Comparison of ENCODE assay signal across 9 cellular contexts in genomic region chr10:58414270-58415041, GRCh38. TPM values are rescaled to one million over a fixed set of nuclear protein-coding genes. Genes with fewer than 3 reads are reported as not detected.
DNase-seq lines count a peak whose midpoint lies in the region; ATAC-seq and TF ChIP-seq lines count a peak whose summit lies in the region.
"Had no signal": no experiment of that assay in that cellular context is flagged by ENCODE, and none has a peak within 500 bp of the region (broad histone marks: within the 10 kb centered on the region; RNA-seq: fewer than 3 reads in every experiment).

No MANE protein-coding gene starts in this region.

- H3K4me1 Mint-ChIP-seq in activated naive CD4-positive, alpha-beta T cell treated with anti-CD3 and anti-CD28 coated beads, Interleukin-2, amount 10 ng/mL, durations not matched to agents 7 days and 5 days = no peaks in the 10 kb centered on the region

- intact Hi-C loops in left lung (cut with DNase I) = no loop called here

- in situ Hi-C loops in KBM-7 (cut with MboI; ENCODE audit: low pct_unique_long_range_greater_than_20kb, low sequenced_read_pairs) = no loop called here
- in situ Hi-C loops in brain microvascular endothelial cell (cut with HindIII; ENCODE audit: low pct_ligation_motif_present, low sequenced_read_pairs) = no loop called here

- H3K4me3 Mint-ChIP-seq in activated naive CD4-positive, alpha-beta T cell treated with anti-CD3 and anti-CD28 coated beads, Interleukin-2, amount 10 ng/mL, durations not matched to agents 7 days and 5 days = no peak overlapping the region

- peak; percentile 71 for ATAC-seq in left lung

- no peaks in the 10 kb centered on the region for H3K9me3 Mint-ChIP-seq in activated naive CD4-positive, alpha-beta T cell treated with anti-CD3 and anti-CD28 coated beads, Interleukin-2, amount 10 ng/mL, durations not matched to agents 7 days and 5 days

- H3K27me3 ChIP-seq in brain microvascular endothelial cell (replicated peaks) = no peaks in the 10 kb centered on the region
- no peaks in the 10 kb centered on the region for H3K27me3 ChIP-seq in left lung

- H3K9me3 ChIP-seq in left lung = peaks cover 0 to 2% of the 10 kb centered on the region in 2 donors

- H3K27ac ChIP-seq in brain microvascular endothelial cell (peak overlapping the region; percentile 15), left lung (no peak overlapping the region)
- H3K27ac ChIP-seq: KMS-11 had no signal

- H3K36me3 Mint-ChIP-seq in activated naive CD4-positive, alpha-beta T cell treated with anti-CD3 and anti-CD28 coated beads, Interleukin-2, amount 10 ng/mL, durations not matched to agents 7 days and 5 days = no peaks in the 10 kb centered on the region

- CTCF ChIA-PET in activated naive CD4-positive, alpha-beta T cell treated with anti-CD3 and anti-CD28 coated beads, Interleukin-2, amount 10 ng/mL, durations not matched to agents 7 days and 5 days (lab: Charles Lee) = interaction anchor here (1.2 kb wide), 1 partner anchor 17 kb away, joined by 3 read pairs; no protein-coding TSS in a partner anchor

- TF ChIP-seq CTCF in brain microvascular endothelial cell (IDR thresholded peaks at IDR 0.05; ENCODE audit: low read depth, low read length, missing control alignments) (peak; percentile 51), left lung (IDR thresholded peaks at IDR 0.05) (no peak)

- H3K36me3 ChIP-seq in brain microvascular endothelial cell (replicated peaks) (no peaks in the 10 kb centered on the region), left lung (no peaks in the 10 kb centered on the region)

- no peaks in the 10 kb centered on the region for H3K27me3 Mint-ChIP-seq in activated naive CD4-positive, alpha-beta T cell treated with anti-CD3 and anti-CD28 coated beads, Interleukin-2, amount 10 ng/mL, durations not matched to agents 7 days and 5 days

- DNase-seq in AG20443 (ENCODE audit: low spot score) = peak; percentile 73
- peak; percentile 33 for DNase-seq in KBM-7
- DNase-seq in brain microvascular endothelial cell = peak; percentile 71
- DNase-seq in left lung = no peak
- DNase-seq in activated naive CD4-positive, alpha-beta T cell treated with anti-CD3 and anti-CD28 coated beads, Interleukin-2, amount 10 ng/mL, durations not matched to agents 7 days and 5 days = no peak
- DNase-seq in NCI-H2107 (lab: John Stamatoyannopoulos, UW) = no peak
- no peak for DNase-seq in stimulated activated CD4-positive, alpha-beta T cell treated with anti-CD3 and anti-CD28 coated beads, Interleukin-15, amount 100 ng/mL, for 24 hours
- DNase-seq in KG1 (lab: John Stamatoyannopoulos, UW) = no peak

- H3K4me3 ChIP-seq in brain microvascular endothelial cell (ENCODE audit: low read depth, low read length) = no peak overlapping the region
- no peak overlapping the region for H3K4me3 ChIP-seq in left lung

- H3K4me1 ChIP-seq in left lung = no peaks in the 10 kb centered on the region

- H3K27ac Mint-ChIP-seq in activated naive CD4-positive, alpha-beta T cell treated with anti-CD3 and anti-CD28 coated beads, Interleukin-2, amount 10 ng/mL, durations not matched to agents 7 days and 5 days = no peak overlapping the region

RNA-seq across cellular contexts. Expression of gene TFAM, which starts 29.2 kb away (rescaled TPM):
- total RNA-seq in left lung = 10 to 100 TPM; 27.6 to 33.6 TPM

Comparison
In these comparisons a context has a peak if more than half of its experiments do, and no peak if none do; other contexts are left out.
1. DNase-seq: peak in AG20443 (single experiment), KBM-7 (single experiment) and brain microvascular endothelial cell (single experiment); none in left lung (0 of 2), activated naive CD4-positive, alpha-beta T cell treated with anti-CD3 and anti-CD28 coated beads, Interleukin-2, amount 10 ng/mL, durations not matched to agents 7 days and 5 days (single experiment), NCI-H2107 (single experiment), stimulated activated CD4-positive, alpha-beta T cell treated with anti-CD3 and anti-CD28 coated beads, Interleukin-15, amount 100 ng/mL, for 24 hours (single experiment) and KG1 (single experiment).